15 cellular contexts compared by ENCODE assay signal in genomic region chr5:89849819-89850515, GRCh38.
DNase-seq lines count a peak whose midpoint lies in the region; ATAC-seq and TF ChIP-seq lines count a peak whose summit lies in the region.
"Had no signal": no experiment of that assay in that cellular context is flagged by ENCODE, and none has a peak within 500 bp of the region (broad histone marks: within the 10 kb centered on the region; RNA-seq: fewer than 3 reads in every experiment).

No MANE protein-coding gene starts in this region.

- DNase-seq in AG10803 (ENCODE audit: low read depth) (peak; percentile 11), fibroblast of pulmonary artery (ENCODE audit: low read depth) (peak; percentile 19), superior temporal gyrus (ENCODE audit: extremely low spot score) (no peak), germinal center (ENCODE audit: low spot score) (no peak), cerebellum (ENCODE audit: low spot score) (no peak)
- DNase-seq: activated CD8-positive, alpha-beta memory T cell treated with anti-CD3 and anti-CD28 coated beads, Interleukin-2, amount 50 U/mL, for 4 hours; activated naive CD8-positive, alpha-beta T cell treated with anti-CD3 and anti-CD28 coated beads for 36 hours; dermis blood vessel endothelial cell; foreskin fibroblast; mucosa of descending colon; psoas muscle had no signal

- H3K27me3 ChIP-seq in OCI-LY1 (ENCODE audit: insufficient read depth, low read length): no peaks in the 10 kb centered on the region
- H3K27me3 ChIP-seq: tibial nerve had no signal

- no peak overlapping the region for H3K27ac ChIP-seq in OCI-LY1 (ENCODE audit: low read depth, low read length, poor library complexity, severe bottlenecking)
- H3K27ac ChIP-seq: psoas muscle, tibial nerve had no signal

- no peaks in the 10 kb centered on the region for H3K79me2 ChIP-seq in OCI-LY1 (ENCODE audit: insufficient read depth, low read length)

- H3K4me1 ChIP-seq in OCI-LY1 (ENCODE audit: insufficient read depth, low read length, severe bottlenecking): peaks cover 11% of the 10 kb centered on the region

- H3K9me2 ChIP-seq in OCI-LY1 (ENCODE audit: low read depth, low read length): no peaks in the 10 kb centered on the region

- TF ChIP-seq CTCF in AG10803 (conservative IDR thresholded peaks at IDR 0.05; ENCODE audit: low read length): no peak
- no peak for TF ChIP-seq CTCF in OCI-LY1 (IDR thresholded peaks at IDR 0.05; ENCODE audit: low read length)
- TF ChIP-seq CTCF in fibroblast of pulmonary artery (IDR thresholded peaks at IDR 0.05; ENCODE audit: low read length, missing control alignments): no peak

- H3F3A ChIP-seq in OCI-LY1 (ENCODE audit: insufficient read depth, low read length): no peaks in the 10 kb centered on the region

- H3K9ac ChIP-seq in OCI-LY1 (ENCODE audit: low read length): no peak overlapping the region

- no peaks in the 10 kb centered on the region for H3K36me3 ChIP-seq in OCI-LY1 (ENCODE audit: insufficient read depth, low read length)
- H3K36me3 ChIP-seq: tibial nerve had no signal

- no peak overlapping the region for H3K4me3 ChIP-seq in AG10803 (ENCODE audit: low read length)
- no peak overlapping the region for H3K4me3 ChIP-seq in OCI-LY1 (ENCODE audit: low read depth, low read length, poor library complexity, severe bottlenecking)
- no peak overlapping the region for H3K4me3 ChIP-seq in fibroblast of pulmonary artery (replicated peaks; ENCODE audit: low read depth, low read length)
- H3K4me3 ChIP-seq: mucosa of descending colon, psoas muscle, tibial nerve had no signal

- peak; percentile 49 for ATAC-seq in GM21825 (IDR thresholded peaks at IDR 0.05; ENCODE audit: unreplicated experiment)
- no peak for ATAC-seq in GM18498 (IDR thresholded peaks at IDR 0.05; ENCODE audit: unreplicated experiment)
- ATAC-seq: mucosa of descending colon had no signal

- H2AFZ ChIP-seq in OCI-LY1 (ENCODE audit: low read length): peak overlapping the region; percentile 4; the same call in 1 of the 2 replicates

- H3K4me2 ChIP-seq in OCI-LY1 (ENCODE audit: low read length): no peak overlapping the region

- H4K20me1 ChIP-seq in OCI-LY1 (ENCODE audit: insufficient read depth, low read length): no peaks in the 10 kb centered on the region

- H3K9me3 ChIP-seq in OCI-LY1 (ENCODE audit: low read length): no peaks in the 10 kb centered on the region
- H3K9me3 ChIP-seq: mucosa of descending colon, psoas muscle, tibial nerve had no signal

Comparison
In these comparisons a context has a peak if more than half of its experiments do, and no peak if none do; other contexts are left out.
1. DNase-seq: peak in AG10803 (single experiment) and fibroblast of pulmonary artery (single experiment); none in superior temporal gyrus (single experiment), germinal center (single experiment) and cerebellum (single experiment).